30 cellular contexts compared by ENCODE assay signal in genomic region chr6:119902681-119903080, GRCh38.
"Had no signal": no experiment of that assay in that cellular context is flagged by ENCODE, and none has a peak within 500 bp of the region (broad histone marks: within the 10 kb centered on the region; RNA-seq: fewer than 3 reads in every experiment).

No MANE protein-coding gene starts in this region.

- H3K27me3 ChIP-seq: ascending aorta, cardiac muscle cell had no signal

- H3K4me3 ChIP-seq: ascending aorta, cardiac muscle cell, PC-9 had no signal

- H3K27me3 Mint-ChIP-seq: activated CD8-positive, alpha-beta T cell treated with anti-CD3 and anti-CD28 coated beads for 36 hours; activated T-helper 17 cell treated with anti-CD3 and anti-CD28 coated beads, Interleukin-2, amount 50 U/mL, for 72 hours; central memory CD8-positive, alpha-beta T cell had no signal

- H3K4me3 Mint-ChIP-seq: activated CD4-positive, alpha-beta T cell treated with anti-CD3 and anti-CD28 coated beads, Interleukin-2, amount 10 ng/mL, durations not matched to agents 24 days and 14 days; activated CD8-positive, alpha-beta T cell treated with anti-CD3 and anti-CD28 coated beads for 36 hours; activated naive CD8-positive, alpha-beta T cell treated with anti-CD3 and anti-CD28 coated beads, Interleukin-2, amount 10 ng/mL, durations not matched to agents 7 days and 5 days; activated T-cell treated with anti-CD3 and anti-CD28 coated beads, Interleukin-2, amount 50 U/mL, for 72 hours; activated T-helper 17 cell treated with anti-CD3 and anti-CD28 coated beads, Interleukin-2, amount 50 U/mL, for 72 hours; central memory CD8-positive, alpha-beta T cell had no signal

- H3K4me1 Mint-ChIP-seq: activated CD4-positive, alpha-beta T cell treated with anti-CD3 and anti-CD28 coated beads, Interleukin-2, amount 10 ng/mL, durations not matched to agents 24 days and 14 days; activated naive CD8-positive, alpha-beta T cell treated with anti-CD3 and anti-CD28 coated beads, Interleukin-2, amount 10 ng/mL, durations not matched to agents 7 days and 5 days; activated T-helper 17 cell treated with anti-CD3 and anti-CD28 coated beads, Interleukin-2, amount 50 U/mL, for 72 hours; central memory CD8-positive, alpha-beta T cell had no signal

- H3K4me1 ChIP-seq: ascending aorta had no signal

- H3K27ac Mint-ChIP-seq: activated CD4-positive, alpha-beta T cell treated with anti-CD3 and anti-CD28 coated beads, Interleukin-2, amount 10 ng/mL, durations not matched to agents 24 days and 14 days; activated CD8-positive, alpha-beta T cell treated with anti-CD3 and anti-CD28 coated beads for 36 hours; activated naive CD8-positive, alpha-beta T cell treated with anti-CD3 and anti-CD28 coated beads, Interleukin-2, amount 10 ng/mL, durations not matched to agents 7 days and 5 days; activated T-cell treated with anti-CD3 and anti-CD28 coated beads, Interleukin-2, amount 50 U/mL, for 72 hours; activated T-helper 17 cell treated with anti-CD3 and anti-CD28 coated beads, Interleukin-2, amount 50 U/mL, for 72 hours had no signal

- DNase-seq: activated CD4-positive, alpha-beta T cell treated with anti-CD3 and anti-CD28 coated beads, Interleukin-2, amount 10 ng/mL, durations not matched to agents 24 days and 14 days; activated CD4-positive, alpha-beta T cell treated with anti-CD3 and anti-CD28 coated beads, Interleukin-2, amount 50 U/mL, for 4 hours; activated CD8-positive, alpha-beta T cell treated with anti-CD3 and anti-CD28 coated beads for 36 hours; activated effector memory CD4-positive, alpha-beta T cell treated with anti-CD3 and anti-CD28 coated beads, Interleukin-2, amount 50 U/mL, for 16 hours; activated naive CD4-positive, alpha-beta T cell; activated naive CD4-positive, alpha-beta T cell treated with anti-CD3 and anti-CD28 coated beads, Interleukin-2, amount 50 U/mL, for 16 hours; activated naive CD8-positive, alpha-beta T cell treated with anti-CD3 and anti-CD28 coated beads, Interleukin-2, amount 10 ng/mL, durations not matched to agents 7 days and 5 days; activated T-cell treated with anti-CD3 and anti-CD28 coated beads, Interleukin-2, amount 50 U/mL, for 1 hour; activated T-cell treated with anti-CD3 and anti-CD28 coated beads, Interleukin-2, amount 50 U/mL, for 72 hours; amygdala; MM.1S; NCI-H1105; NCI-H1417 treated with DMSO at 0.1 percent for 48 hours; NCI-H187 treated with DMSO at 0.1 percent for 48 hours; NCI-H2081; NCI-H2171 treated with DMSO at 0.1 percent for 48 hours; NCI-H226; NCI-H526; NCI-H748 treated with DMSO at 0.1 percent for 48 hours; NK-92 treated with Interleukin-12 subunit alpha and Interleukin-12 subunit beta, amount 100 ng/mL, for 24 hours; PC-9; T1000 had no signal

- H3K36me3 ChIP-seq: ascending aorta, cardiac muscle cell had no signal

- H3K36me3 Mint-ChIP-seq: activated naive CD8-positive, alpha-beta T cell treated with anti-CD3 and anti-CD28 coated beads, Interleukin-2, amount 10 ng/mL, durations not matched to agents 7 days and 5 days had no signal

- ATAC-seq: activated CD8-positive, alpha-beta T cell treated with anti-CD3 and anti-CD28 coated beads for 36 hours; activated T-cell treated with anti-CD3 and anti-CD28 coated beads, Interleukin-2, amount 50 U/mL, for 72 hours; activated T-helper 17 cell treated with anti-CD3 and anti-CD28 coated beads, Interleukin-2, amount 50 U/mL, for 72 hours; Right ventricle myocardium inferior had no signal

- FAIRE-seq: RCC 7860, TTC549 had no signal

- H2AFZ ChIP-seq: PC-9 had no signal

- H3K4me2 ChIP-seq: PC-9 had no signal

- H3K9me3 Mint-ChIP-seq: activated CD4-positive, alpha-beta T cell treated with anti-CD3 and anti-CD28 coated beads, Interleukin-2, amount 10 ng/mL, durations not matched to agents 24 days and 14 days; activated CD8-positive, alpha-beta T cell treated with anti-CD3 and anti-CD28 coated beads for 36 hours; activated naive CD8-positive, alpha-beta T cell treated with anti-CD3 and anti-CD28 coated beads, Interleukin-2, amount 10 ng/mL, durations not matched to agents 7 days and 5 days; activated T-cell treated with anti-CD3 and anti-CD28 coated beads, Interleukin-2, amount 50 U/mL, for 72 hours; activated T-helper 17 cell treated with anti-CD3 and anti-CD28 coated beads, Interleukin-2, amount 50 U/mL, for 72 hours; central memory CD8-positive, alpha-beta T cell had no signal

- H3K9me3 ChIP-seq: ascending aorta had no signal

- H3K27ac ChIP-seq: ascending aorta, cardiac muscle cell, PC-9, RWPE1 had no signal
